In genomic region chr12:124744273-124744640, GRCh38 we compare ENCODE assay signal across 13 cellular contexts.
DNase-seq lines count a peak whose midpoint lies in the region; ATAC-seq and TF ChIP-seq lines count a peak whose summit lies in the region.
"Had no signal": no experiment of that assay in that cellular context is flagged by ENCODE, and none has a peak within 500 bp of the region (broad histone marks: within the 10 kb centered on the region; RNA-seq: fewer than 3 reads in every experiment).

No MANE protein-coding gene starts in this region.

- 90 to 94% (median 93%) methylated on average over 7 of the region's 7 CpGs for WGBS in adrenal gland, 4 donors
- WGBS in mesenchymal stem cell: 89% methylated on average over 7 of the region's 7 CpGs
- 93% methylated on average over 7 of the region's 7 CpGs for WGBS in suprapubic skin

- TSS peak; percentile 89 for BruUV-seq in HCT116 (replicated peaks; lab: Mats Ljungman, UMichigan)

- no peaks in the 10 kb centered on the region for H3K79me2 ChIP-seq in HCT116 (ENCODE audit: insufficient read depth, low read length)

- RAD21 ChIA-PET in HCT116 (lab: Charles Lee; ENCODE audit: low non-redundant PET in 1 of 2, low total read pairs in 2 of 2, uncharacterized antibody in 2 of 2, unreplicated experiment in 2 of 2): no interaction called here

- no peak overlapping the region for H2BK120ac ChIP-seq in mesenchymal stem cell (ENCODE audit: low read depth, low read length)

- no peak for DNase-seq in HCT116 (ENCODE audit: low read depth, low spot score)
- DNase-seq in adrenal gland: no peak
- no peak for DNase-seq in mesenchymal stem cell
- DNase-seq in substantia nigra (lab: John Stamatoyannopoulos, UW): no peak
- DNase-seq in NCI-H1694 (lab: John Stamatoyannopoulos, UW): no peak
- DNase-seq in activated CD4-positive, alpha-beta T cell treated with anti-CD3 and anti-CD28 coated beads for 1 hour: no peak
- DNase-seq in suprapubic skin (ENCODE audit: low spot score in 2 of 2): no peak
- DNase-seq: activated naive CD8-positive, alpha-beta T cell treated with anti-CD3 and anti-CD28 coated beads, Interleukin-2, amount 10 ng/mL, durations not matched to agents 7 days and 5 days; activated T-cell treated with anti-CD3 and anti-CD28 coated beads, Interleukin-2, amount 50 U/mL, for 72 hours; central memory CD4-positive, alpha-beta T cell; stimulated activated naive CD4-positive, alpha-beta T cell; T-helper 1 cell had no signal

- H4K20me1 ChIP-seq in HCT116 (ENCODE audit: insufficient read depth): no peaks in the 10 kb centered on the region

- POLR2A ChIA-PET in HCT116 (lab: Charles Lee): no interaction called here

- intact Hi-C loops in HCT116 (cut with micrococcal nuclease): loop anchor here (2.0 to 10.0 kb wide), 2 partner anchors 177 to 229 kb away; partner anchors contain the start of gene NCOR2
- intact Hi-C loops in adrenal gland (cut with DNase I): loop anchor here in 1 of 2 donors (10.0 kb wide), 1 partner anchor 59 kb away; no protein-coding TSS in a partner anchor

- peak overlapping the region; percentile 16 to 37 for H3K18ac ChIP-seq in mesenchymal stem cell (ENCODE audit: low read depth in 1 of 2, low read length in 2 of 2)

- H3K9ac ChIP-seq in HCT116 (ENCODE audit: low read length) (no peak overlapping the region), mesenchymal stem cell (ENCODE audit: low read length) (no peak overlapping the region)

- H2BK5ac ChIP-seq in mesenchymal stem cell (ENCODE audit: low read depth, low read length, poor library complexity, severe bottlenecking): no peak overlapping the region

- H3K79me1 ChIP-seq in mesenchymal stem cell (replicated peaks; ENCODE audit: low read length, poor library complexity, severe bottlenecking): no peaks in the 10 kb centered on the region

- no peak overlapping the region for H3K23ac ChIP-seq in mesenchymal stem cell (ENCODE audit: low read length in 2 of 2)

- H3K9me3 ChIP-seq in HCT116 (ENCODE audit: control insufficient read depth in 1 of 2, insufficient read depth in 1 of 2, low read depth in 1 of 2, low read length in 2 of 2) (no peaks in the 10 kb centered on the region), adrenal gland (replicated peaks in 1 of 3) (peaks cover 0 to 4% (median 0%) of the 10 kb centered on the region in 3 donors), mesenchymal stem cell (ENCODE audit: control insufficient read depth, low read length) (peaks cover 7% of the 10 kb centered on the region), suprapubic skin (no peaks in the 10 kb centered on the region)

- H3K4me1 ChIP-seq in HCT116 (ENCODE audit: control insufficient read depth in 1 of 2, insufficient read depth in 2 of 2, low read length in 2 of 2) (peaks cover 47 to 62% of the 10 kb centered on the region in 2 experiments), adrenal gland (replicated peaks in 1 of 2) (peaks cover 17 to 42% of the 10 kb centered on the region in 2 donors), mesenchymal stem cell (ENCODE audit: control insufficient read depth, insufficient read depth, low read depth, low read length) (peaks cover 37% of the 10 kb centered on the region), suprapubic skin (peaks cover 30% of the 10 kb centered on the region)

- H2AFZ ChIP-seq in HCT116 (ENCODE audit: low read depth, low read length, poor library complexity, severe bottlenecking) (no peak overlapping the region), mesenchymal stem cell (ENCODE audit: low read depth, low read length) (no peak overlapping the region)

- peak overlapping the region; percentile 33 for H2AK5ac ChIP-seq in mesenchymal stem cell (ENCODE audit: low read length, severe bottlenecking)

- TF ChIP-seq RAD21 in HCT116 (IDR thresholded peaks at IDR 0.05; ENCODE audit: low read depth): no peak

- CTCF ChIA-PET in HCT116 (lab: Charles Lee): no interaction called here

- no peak overlapping the region for H4K8ac ChIP-seq in mesenchymal stem cell (ENCODE audit: low read length)

- H4K91ac ChIP-seq in mesenchymal stem cell (ENCODE audit: low read length): no peak overlapping the region

- ATAC-seq in HCT116: no peak
- ATAC-seq: activated T-cell treated with anti-CD3 and anti-CD28 coated beads, Interleukin-2, amount 50 U/mL, for 72 hours had no signal

- no peak for TF ChIP-seq EP300 in suprapubic skin (IDR thresholded peaks at IDR 0.05)

- peak overlapping the region in 1 of 2 experiments; percentile 10 for H2BK12ac ChIP-seq in mesenchymal stem cell (ENCODE audit: low read length in 2 of 2)

- H3K27me3 ChIP-seq in HCT116 (ENCODE audit: insufficient read depth, low read length) (no peaks in the 10 kb centered on the region), adrenal gland (no peaks in the 10 kb centered on the region), mesenchymal stem cell (ENCODE audit: control insufficient read depth in 1 of 2, insufficient read depth in 1 of 2, low read length in 2 of 2) (no peaks in the 10 kb centered on the region), suprapubic skin (no peaks in the 10 kb centered on the region)

- TF ChIP-seq POLR2A in HCT116 (IDR thresholded peaks at IDR 0.05; ENCODE audit: borderline replicate concordance, extremely low read depth, insufficient read depth, insufficient read length) (no peak), adrenal gland (IDR thresholded peaks at IDR 0.05) (no peak), suprapubic skin (IDR thresholded peaks at IDR 0.05) (no peak)

- H3K36me3 ChIP-seq in HCT116 (ENCODE audit: control insufficient read depth in 1 of 2, insufficient read depth in 2 of 2, low read length in 2 of 2) (no peaks in the 10 kb centered on the region), adrenal gland (replicated peaks in 1 of 2) (no peaks in the 10 kb centered on the region), mesenchymal stem cell (ENCODE audit: control insufficient read depth in 1 of 2, insufficient read depth in 2 of 2, low read depth in 1 of 2, low read length in 2 of 2) (no peaks in the 10 kb centered on the region), suprapubic skin (no peaks in the 10 kb centered on the region)
- H3K36me3 ChIP-seq: WERI-Rb-1 had no signal

- peak overlapping the region; percentile 76 for H3K4me2 ChIP-seq in HCT116 (ENCODE audit: low read length)
- no peak overlapping the region for H3K4me2 ChIP-seq in mesenchymal stem cell (ENCODE audit: low read length, poor library complexity, severe bottlenecking)

- H2BK15ac ChIP-seq in mesenchymal stem cell (ENCODE audit: low read depth, poor library complexity, severe bottlenecking): no peak overlapping the region

- H3K9me2 ChIP-seq in HCT116 (ENCODE audit: insufficient read depth): no peaks in the 10 kb centered on the region

- H3K14ac ChIP-seq in mesenchymal stem cell (ENCODE audit: low read length in 2 of 2): no peak overlapping the region

- TF ChIP-seq CTCF in HCT116 (IDR thresholded peaks at IDR 0.05 in 2 of 3, conservative IDR thresholded peaks at IDR 0.05 in 1 of 3; ENCODE audit: borderline replicate concordance in 1 of 3, insufficient read depth in 1 of 3, low read depth in 2 of 3, low read length in 2 of 3) (no peak), adrenal gland (IDR thresholded peaks at IDR 0.05) (no peak), suprapubic skin (IDR thresholded peaks at IDR 0.05) (no peak)

- no peak overlapping the region; the same call in 1 of the 2 replicates for H3K27ac ChIP-seq in HCT116 (ENCODE audit: low read depth, low read length)
- peak overlapping the region; percentile 5 to 90 (median 68) for H3K27ac ChIP-seq in adrenal gland
- H3K27ac ChIP-seq in mesenchymal stem cell (ENCODE audit: low read length, poor library complexity, severe bottlenecking): no peak overlapping the region
- peak overlapping the region; percentile 98 for H3K27ac ChIP-seq in substantia nigra (ENCODE audit: low read depth, low read length, poor library complexity, severe bottlenecking)
- no peak overlapping the region for H3K27ac ChIP-seq in suprapubic skin
- H3K27ac ChIP-seq: WERI-Rb-1 had no signal

- H3K4me3 ChIP-seq in HCT116 (replicated peaks in 1 of 2; ENCODE audit: low read depth in 1 of 2, low read length in 2 of 2) (no peak overlapping the region; a peak in 1 of 4 replicates), adrenal gland (no peak overlapping the region), mesenchymal stem cell (ENCODE audit: insufficient read depth in 1 of 2, low read depth in 1 of 2, low read length in 2 of 2) (no peak overlapping the region), suprapubic skin (no peak overlapping the region)

- H3K4ac ChIP-seq in mesenchymal stem cell (ENCODE audit: low read depth in 1 of 2, low read length in 2 of 2): peak overlapping the region in 1 of 2 experiments; percentile 24

TF ChIP-seq in HCT116, 20 proteins besides CTCF, POLR2A, EP300 and RAD21 (continues in another document):
- TF ChIP-seq SIN3A (IDR thresholded peaks at IDR 0.05; ENCODE audit: low read depth): no peak
- no peak for TF ChIP-seq EZH2 (IDR thresholded peaks at IDR 0.05)
- TF ChIP-seq, protein P1, sequence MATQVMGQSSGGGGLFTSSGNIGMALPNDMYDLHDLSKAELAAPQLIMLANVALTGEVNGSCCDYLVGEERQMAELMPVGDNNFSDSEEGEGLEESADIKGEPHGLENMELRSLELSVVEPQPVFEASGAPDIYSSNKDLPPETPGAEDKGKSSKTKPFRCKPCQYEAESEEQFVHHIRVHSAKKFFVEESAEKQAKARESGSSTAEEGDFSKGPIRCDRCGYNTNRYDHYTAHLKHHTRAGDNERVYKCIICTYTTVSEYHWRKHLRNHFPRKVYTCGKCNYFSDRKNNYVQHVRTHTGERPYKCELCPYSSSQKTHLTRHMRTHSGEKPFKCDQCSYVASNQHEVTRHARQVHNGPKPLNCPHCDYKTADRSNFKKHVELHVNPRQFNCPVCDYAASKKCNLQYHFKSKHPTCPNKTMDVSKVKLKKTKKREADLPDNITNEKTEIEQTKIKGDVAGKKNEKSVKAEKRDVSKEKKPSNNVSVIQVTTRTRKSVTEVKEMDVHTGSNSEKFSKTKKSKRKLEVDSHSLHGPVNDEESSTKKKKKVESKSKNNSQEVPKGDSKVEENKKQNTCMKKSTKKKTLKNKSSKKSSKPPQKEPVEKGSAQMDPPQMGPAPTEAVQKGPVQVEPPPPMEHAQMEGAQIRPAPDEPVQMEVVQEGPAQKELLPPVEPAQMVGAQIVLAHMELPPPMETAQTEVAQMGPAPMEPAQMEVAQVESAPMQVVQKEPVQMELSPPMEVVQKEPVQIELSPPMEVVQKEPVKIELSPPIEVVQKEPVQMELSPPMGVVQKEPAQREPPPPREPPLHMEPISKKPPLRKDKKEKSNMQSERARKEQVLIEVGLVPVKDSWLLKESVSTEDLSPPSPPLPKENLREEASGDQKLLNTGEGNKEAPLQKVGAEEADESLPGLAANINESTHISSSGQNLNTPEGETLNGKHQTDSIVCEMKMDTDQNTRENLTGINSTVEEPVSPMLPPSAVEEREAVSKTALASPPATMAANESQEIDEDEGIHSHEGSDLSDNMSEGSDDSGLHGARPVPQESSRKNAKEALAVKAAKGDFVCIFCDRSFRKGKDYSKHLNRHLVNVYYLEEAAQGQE (IDR thresholded peaks at IDR 0.05; ENCODE audit: low read depth): no peak
- TF ChIP-seq ZNF274 (IDR thresholded peaks at IDR 0.05; ENCODE audit: low read depth, low read length): no peak

Comparison
In these comparisons a context has a peak if more than half of its experiments do, and no peak if none do; other contexts are left out.
1. H3K27ac ChIP-seq: peak in adrenal gland (5 of 5) and substantia nigra (single experiment); none in HCT116 (single experiment), mesenchymal stem cell (single experiment) and suprapubic skin (single experiment).